7 cellular contexts compared by ENCODE assay signal in the genomic region with DNA sequence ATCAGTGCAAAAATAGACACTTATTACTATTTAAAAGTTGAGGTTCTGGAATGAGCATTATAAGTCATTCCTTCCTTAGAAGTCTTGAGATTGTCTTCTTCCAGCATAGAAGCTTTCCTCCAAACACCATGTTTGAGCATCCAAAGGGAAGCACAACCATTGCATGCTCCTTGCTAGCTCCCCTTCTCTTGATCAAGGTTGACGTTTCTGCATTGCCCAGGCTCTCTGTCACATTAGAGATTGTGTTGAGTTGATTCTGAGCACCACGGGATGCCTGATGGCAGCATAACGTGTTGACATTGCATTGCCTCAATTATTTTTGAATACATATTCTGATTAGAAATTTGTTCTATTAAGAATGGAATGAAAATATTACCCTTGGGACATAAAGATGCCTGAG.
"Had no signal": no experiment of that assay in that cellular context is flagged by ENCODE, and none has a peak within 500 bp of the region (broad histone marks: within the 10 kb centered on the region; RNA-seq: fewer than 3 reads in every experiment).

No MANE protein-coding gene starts in this region.

- H3K27ac Mint-ChIP-seq: GM23338, IgD-negative memory B cell had no signal

- H3K27ac ChIP-seq: HL-60 had no signal

- ATAC-seq: GM23338, HepG2 had no signal

- H3K4me3 ChIP-seq: GM23338 had no signal

- H3K4me2 ChIP-seq: GM23338 had no signal

- H2AFZ ChIP-seq: GM23338 had no signal

- H3K9me3 Mint-ChIP-seq: GM23338, H9, IgD-negative memory B cell had no signal

- DNase-seq: H9, HCEC 1CT, KBM-7 had no signal

- H3K4me3 Mint-ChIP-seq: GM23338, H9, IgD-negative memory B cell had no signal

- H3K27me3 Mint-ChIP-seq: IgD-negative memory B cell had no signal
